In the genomic region with DNA sequence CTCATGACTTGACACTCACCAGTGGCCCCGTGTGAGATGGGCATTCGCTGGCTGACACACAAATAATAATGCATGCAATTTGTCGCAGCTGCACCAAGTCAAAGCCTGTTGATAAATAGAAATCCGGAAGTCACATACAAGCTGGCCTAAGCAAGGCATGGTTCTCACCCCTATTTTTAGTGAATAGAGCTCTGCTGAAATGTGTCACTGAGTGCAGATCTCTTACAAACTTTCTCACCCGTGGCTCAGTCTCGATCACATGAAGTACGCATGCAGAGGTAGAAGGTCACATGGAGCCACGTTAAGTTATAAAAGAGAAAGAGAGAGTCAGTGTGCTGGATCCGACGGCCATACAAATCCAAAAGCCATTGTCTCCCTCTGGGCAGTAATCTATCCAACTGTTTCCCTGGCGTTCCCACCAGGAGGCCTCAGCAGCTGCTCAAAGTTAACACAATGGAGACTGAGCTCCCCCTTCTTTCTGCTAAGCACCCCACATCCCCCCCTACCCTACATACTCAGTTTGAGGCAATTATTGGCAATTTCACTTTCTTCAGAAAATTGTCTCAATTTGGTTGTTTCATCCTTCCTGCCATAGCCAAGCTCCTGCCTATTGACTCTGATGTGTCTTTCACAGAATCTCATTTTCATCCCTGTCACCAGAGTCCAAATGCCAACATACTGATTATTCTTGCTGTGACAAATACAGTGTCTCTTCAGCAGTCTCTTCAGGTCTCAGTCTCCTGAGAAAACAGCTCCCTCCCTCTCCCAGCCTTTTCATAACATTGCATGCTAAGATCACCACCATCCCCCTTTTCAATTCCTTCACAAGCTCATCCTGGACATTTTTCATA, we compare ENCODE assay signal across 15 cellular contexts.
DNase-seq lines count a peak whose midpoint lies in the region; ATAC-seq, FAIRE-seq and TF ChIP-seq lines count a peak whose summit lies in the region.
"Had no signal": no experiment of that assay in that cellular context is flagged by ENCODE, and none has a peak within 500 bp of the region (broad histone marks: within the 10 kb centered on the region; RNA-seq: fewer than 3 reads in every experiment).

No MANE protein-coding gene starts in this region.

- no peak overlapping the region for H3K56ac ChIP-seq in H1 (replicated peaks; ENCODE audit: insufficient read length, low read depth, low read length)

- H3K36me3 Mint-ChIP-seq in neural progenitor cell = no peaks in the 10 kb centered on the region
- H3K36me3 Mint-ChIP-seq: CD14-positive monocyte had no signal

- H3K4me1 ChIP-seq in H1 (replicated peaks in 1 of 4; ENCODE audit: control insufficient read depth in 3 of 4, insufficient read depth in 4 of 4, low read length in 3 of 4) (peaks cover 0 to 11% (median 4%) of the 10 kb centered on the region in 4 experiments; a peak in 2 of 7 replicates), neural progenitor cell (peaks cover 15% of the 10 kb centered on the region), small intestine (ENCODE audit: control insufficient read depth in 2 of 2, insufficient read depth in 1 of 2, low read depth in 1 of 2, low read length in 1 of 2) (no peaks in the 10 kb centered on the region)

- no peak overlapping the region for H2BK12ac ChIP-seq in H1 (ENCODE audit: low read depth, low read length)

- peak overlapping the region; percentile 7 for H3K27ac Mint-ChIP-seq in neural progenitor cell

- H4K91ac ChIP-seq in H1 (replicated peaks; ENCODE audit: insufficient read length, low read length) = peak overlapping the region; percentile 11

- CTCF ChIA-PET in H1 (lab: Charles Lee; ENCODE audit: partially characterized antibody) = interaction anchor here (0.5 to 0.6 kb wide), 2 partner anchors 211 to 832 kb away, joined by 3 read pairs; no protein-coding TSS in a partner anchor

- H3K23ac ChIP-seq in H1 (ENCODE audit: insufficient read length) = no peak overlapping the region

- H3K27ac ChIP-seq in H1 (ENCODE audit: low read depth, low read length) (no peak overlapping the region), neural progenitor cell (no peak overlapping the region), small intestine (ENCODE audit: low read depth in 1 of 2, low read length in 1 of 2) (no peak overlapping the region)

- H3K4me3 Mint-ChIP-seq in neural progenitor cell = peak overlapping the region; percentile 18
- H3K4me3 Mint-ChIP-seq: CD14-positive monocyte had no signal

- no peak overlapping the region for H3K4ac ChIP-seq in H1 (replicated peaks; ENCODE audit: insufficient read length, low read depth, low read length)

- H3K23me2 ChIP-seq in H1 (ENCODE audit: low read depth, low read length) = no peaks in the 10 kb centered on the region

- POLR2A ChIA-PET in H1 (lab: Charles Lee; ENCODE audit: partially characterized antibody) = no interaction called here

- H2BK15ac ChIP-seq in H1 (ENCODE audit: low read length) = no peak overlapping the region

- H3K9ac ChIP-seq in H1 (replicated peaks in 1 of 4; ENCODE audit: extremely low read depth in 1 of 4, low read depth in 3 of 4, low read length in 3 of 4) (no peak overlapping the region), neural progenitor cell (no peak overlapping the region)

- TF ChIP-seq RAD21 in H1 (IDR thresholded peaks at IDR 0.05 in 1 of 2, conservative IDR thresholded peaks at IDR 0.05 in 1 of 2; ENCODE audit: low read depth in 2 of 2, low read length in 2 of 2) = no peak; a peak in 1 of 4 replicates

- FAIRE-seq in H1 (lab: Jason Lieb, UNC) (no peak), small intestine (lab: Jason Lieb, UNC) (no peak)
- FAIRE-seq: A204.1 had no signal

- H3K9me3 ChIP-seq in H1 (ENCODE audit: insufficient read depth in 2 of 2, low read depth in 1 of 2, low read length in 1 of 2) (no peaks in the 10 kb centered on the region), neural progenitor cell (ENCODE audit: low read depth) (no peaks in the 10 kb centered on the region), small intestine (ENCODE audit: control insufficient read depth, low read depth) (no peaks in the 10 kb centered on the region)

- no peak overlapping the region for H3K18ac ChIP-seq in H1 (ENCODE audit: extremely low read depth, low read length)

- H2BK120ac ChIP-seq in H1 (replicated peaks; ENCODE audit: low read depth, low read length) = no peak overlapping the region

- no peak overlapping the region for H2AK5ac ChIP-seq in H1 (ENCODE audit: low read depth, low read length)

- DNase-seq in AG08395 (ENCODE audit: low spot score) (peak; percentile 17), NCI-H2227 treated with DMSO at 0.1 percent for 48 hours (lab: John Stamatoyannopoulos, UW) (peak; percentile 72), H1 (ENCODE audit: low read depth in 1 of 2, low spot score in 2 of 2) (no peak), neural progenitor cell (ENCODE audit: low spot score) (peak; percentile 59), NCI-H1105 (lab: John Stamatoyannopoulos, UW) (no peak), COLO829 (ENCODE audit: low spot score) (no peak), small intestine (no peak)
- DNase-seq: DMS79 treated with DMSO at 0.1 percent for 48 hours, GDM1, MV-4-11, NCI-H187, NCI-H510A had no signal

- peak overlapping the region; percentile 68; the same call in 1 of the 2 replicates for H2BK20ac ChIP-seq in H1 (ENCODE audit: low read length)

- H4K20me1 ChIP-seq in H1 (replicated peaks in 1 of 2; ENCODE audit: control insufficient read depth in 1 of 2, insufficient read depth in 2 of 2, low read length in 2 of 2) = no peaks in the 10 kb centered on the region
- H4K20me1 ChIP-seq in neural progenitor cell (ENCODE audit: low read depth) = no peaks in the 10 kb centered on the region

- H3K4me2 ChIP-seq in H1 (ENCODE audit: insufficient read depth in 1 of 2, low read depth in 2 of 2, low read length in 2 of 2) (no peak overlapping the region), neural progenitor cell (peak overlapping the region; percentile 38)

- H3K4me3 ChIP-seq in H1 (ENCODE audit: extremely low read depth in 1 of 4, insufficient read depth in 2 of 4, low read depth in 3 of 4, low read length in 4 of 4) (no peak overlapping the region), neural progenitor cell (no peak overlapping the region), small intestine (ENCODE audit: low read depth in 1 of 2, low read length in 2 of 2) (no peak overlapping the region)

- WGBS in H1 (ENCODE audit: extremely low coverage in 1 of 2, insufficient coverage in 1 of 2, insufficient read length in 1 of 2, insufficient replicate concordance in 2 of 2, low coverage in 1 of 2, low lambda C conversion rate in 2 of 2, missing lambda C conversion rate in 1 of 2), 2 experiments = 73% methylated on average over 11 of the region's 11 CpGs; no CpG with 5 or more reads in 1 of the 2 experiments
- WGBS in small intestine, 3 donors = 84 to 91% (median 87%) methylated on average over 11 of the region's 11 CpGs

- peaks cover 9% of the 10 kb centered on the region for H3K27me3 Mint-ChIP-seq in neural progenitor cell (ENCODE audit: insufficient read depth, low read depth)

- no peak overlapping the region for H2BK5ac ChIP-seq in H1 (ENCODE audit: low read depth, low read length)

- H3K27me3 ChIP-seq in H1 (replicated peaks in 1 of 4; ENCODE audit: control insufficient read depth in 3 of 4, extremely low read depth in 1 of 4, insufficient read depth in 3 of 4, low read length in 3 of 4) = no peaks in the 10 kb centered on the region
- no peaks in the 10 kb centered on the region for H3K27me3 ChIP-seq in neural progenitor cell
- no peaks in the 10 kb centered on the region for H3K27me3 ChIP-seq in small intestine (ENCODE audit: control insufficient read depth in 2 of 2, insufficient read depth in 2 of 2, low read length in 2 of 2)

- H4K8ac ChIP-seq in H1 (ENCODE audit: extremely low read depth, insufficient read depth, low read length) = no peak overlapping the region

- H3K36me3 ChIP-seq in H1 (ENCODE audit: control insufficient read depth in 2 of 4, insufficient read depth in 4 of 4, low read length in 3 of 4) (no peaks in the 10 kb centered on the region), neural progenitor cell (no peaks in the 10 kb centered on the region), small intestine (ENCODE audit: control insufficient read depth in 2 of 2, insufficient read depth in 2 of 2, low read length in 2 of 2) (no peaks in the 10 kb centered on the region)

- no peak overlapping the region for H3K14ac ChIP-seq in H1 (ENCODE audit: insufficient read length)

- no peaks in the 10 kb centered on the region for H3K79me2 ChIP-seq in H1 (ENCODE audit: control insufficient read depth in 1 of 2, insufficient read depth in 2 of 2, low read length in 2 of 2)
- no peaks in the 10 kb centered on the region for H3K79me2 ChIP-seq in neural progenitor cell (ENCODE audit: low read depth)

- no peak for ATAC-seq in HG03280 (IDR thresholded peaks at IDR 0.05; ENCODE audit: unreplicated experiment)

- no peak overlapping the region for H4K5ac ChIP-seq in H1 (ENCODE audit: insufficient read length, low read depth, low read length)

- H3F3A ChIP-seq in neural progenitor cell (ENCODE audit: low read depth) = peaks cover 6% of the 10 kb centered on the region

- TF ChIP-seq EP300 in H1 (IDR thresholded peaks at IDR 0.05; ENCODE audit: borderline replicate concordance in 1 of 2, low read depth in 2 of 2, low read length in 2 of 2) = no peak

- peak overlapping the region; percentile 97 for H2AFZ ChIP-seq in H1 (ENCODE audit: low read length)
- H2AFZ ChIP-seq in neural progenitor cell (replicated peaks) = peak overlapping the region; percentile 70

- TF ChIP-seq CTCF in H1 (IDR thresholded peaks at IDR 0.05; ENCODE audit: control extremely low read depth in 1 of 3, insufficient read depth in 1 of 3, low read depth in 1 of 3, low read length in 3 of 3) (no peak), neural progenitor cell (IDR thresholded peaks at IDR 0.05) (no peak)

- peaks cover 23% of the 10 kb centered on the region for H3K4me1 Mint-ChIP-seq in neural progenitor cell
- H3K4me1 Mint-ChIP-seq: CD14-positive monocyte had no signal

- no peak for TF ChIP-seq POLR2A in H1 (IDR thresholded peaks at IDR 0.05; ENCODE audit: control extremely low read depth in 1 of 2, low read depth in 2 of 2, low read length in 2 of 2)

- H3K9me3 Mint-ChIP-seq in neural progenitor cell = no peaks in the 10 kb centered on the region

- no peaks in the 10 kb centered on the region for H3K79me1 ChIP-seq in H1 (ENCODE audit: low read depth, low read length)

TF ChIP-seq in H1, 55 proteins besides CTCF, POLR2A, EP300 and RAD21:
- TF ChIP-seq EZH2 (IDR thresholded peaks at IDR 0.05; ENCODE audit: low read depth, low read length, severe bottlenecking) = no peak
- TF ChIP-seq, protein P1, sequence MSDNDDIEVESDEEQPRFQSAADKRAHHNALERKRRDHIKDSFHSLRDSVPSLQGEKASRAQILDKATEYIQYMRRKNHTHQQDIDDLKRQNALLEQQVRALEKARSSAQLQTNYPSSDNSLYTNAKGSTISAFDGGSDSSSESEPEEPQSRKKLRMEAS (IDR thresholded peaks at IDR 0.05) = no peak
- no peak for TF ChIP-seq FOSL1 (IDR thresholded peaks at IDR 0.05; ENCODE audit: insufficient read depth, low read depth, low read length)
- TF ChIP-seq KDM1A (IDR thresholded peaks at IDR 0.05; ENCODE audit: borderline replicate concordance, low read length) = no peak
- no peak for TF ChIP-seq GABPA (IDR thresholded peaks at IDR 0.05; ENCODE audit: borderline replicate concordance, insufficient read depth, low read length)
TF ChIP-seq in H1: peak in this region for 0.

Comparison
In these comparisons a context has a peak if more than half of its experiments do, and no peak if none do; other contexts are left out.
1. DNase-seq: peak in AG08395 (single experiment), NCI-H2227 treated with DMSO at 0.1 percent for 48 hours (single experiment) and neural progenitor cell (single experiment); none in H1 (0 of 2), NCI-H1105 (single experiment), COLO829 (single experiment) and small intestine (single experiment).